ENCODE assay signal across 29 cellular contexts in the genomic region with DNA sequence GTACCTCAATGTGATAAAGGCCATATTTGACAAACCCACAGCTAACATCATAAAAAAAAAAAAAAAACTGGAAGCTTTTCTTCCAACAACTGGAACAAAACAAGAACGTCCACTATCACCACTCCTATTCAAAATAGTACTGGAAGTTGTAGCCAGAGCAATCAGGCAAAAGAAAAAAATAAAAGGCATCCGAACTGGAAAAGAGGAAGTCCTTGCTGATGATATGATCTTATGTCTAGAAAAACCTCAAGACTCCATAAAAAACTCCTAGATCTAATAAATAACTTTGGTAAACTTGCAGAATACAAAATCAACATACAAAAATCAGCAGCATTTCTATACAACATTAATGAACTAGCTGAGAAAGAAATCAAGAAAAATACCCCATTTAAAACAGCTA.
"Had no signal": no experiment of that assay in that cellular context is flagged by ENCODE, and none has a peak within 500 bp of the region (broad histone marks: within the 10 kb centered on the region; RNA-seq: fewer than 3 reads in every experiment).

No MANE protein-coding gene starts in this region.

- H3K27me3 Mint-ChIP-seq: activated CD4-positive, alpha-beta memory T cell treated with anti-CD3 and anti-CD28 coated beads, Interleukin-2, amount 10 ng/mL, durations not matched to agents 7 days and 5 days; activated CD4-positive, alpha-beta T cell treated with anti-CD3 and anti-CD28 coated beads for 36 hours; activated naive CD8-positive, alpha-beta T cell; IgD-negative memory B cell had no signal

- H3K27ac Mint-ChIP-seq: activated CD4-positive, alpha-beta memory T cell treated with anti-CD3 and anti-CD28 coated beads, Interleukin-2, amount 10 ng/mL, durations not matched to agents 7 days and 5 days; activated CD4-positive, alpha-beta T cell treated with anti-CD3 and anti-CD28 coated beads for 36 hours; activated naive CD4-positive, alpha-beta T cell treated with anti-CD3 and anti-CD28 coated beads for 36 hours; activated naive CD8-positive, alpha-beta T cell; activated T-helper 17 cell treated with anti-CD3 and anti-CD28 coated beads, Interleukin-2, amount 50 U/mL, for 72 hours; IgD-negative memory B cell; T-helper 1 cell treated with Interleukin-12 subunit alpha and Interleukin-12 subunit beta and Interleukin-4 antibody, amounts not matched to agents 30 μg/mL and 1 μg/mL, for 36 hours had no signal

- H3K27me3 ChIP-seq: brain microvascular endothelial cell, cardiac muscle cell, SJSA1 had no signal

- H3K9me3 Mint-ChIP-seq: activated CD4-positive, alpha-beta memory T cell treated with anti-CD3 and anti-CD28 coated beads, Interleukin-2, amount 10 ng/mL, durations not matched to agents 7 days and 5 days; activated naive CD4-positive, alpha-beta T cell treated with anti-CD3 and anti-CD28 coated beads for 36 hours; activated T-helper 17 cell treated with anti-CD3 and anti-CD28 coated beads, Interleukin-2, amount 50 U/mL, for 72 hours; IgD-negative memory B cell; T-helper 1 cell treated with Interleukin-12 subunit alpha and Interleukin-12 subunit beta and Interleukin-4 antibody, amounts not matched to agents 30 μg/mL and 1 μg/mL, for 36 hours had no signal

- H3K4me3 Mint-ChIP-seq: activated CD4-positive, alpha-beta memory T cell treated with anti-CD3 and anti-CD28 coated beads, Interleukin-2, amount 10 ng/mL, durations not matched to agents 7 days and 5 days; activated CD4-positive, alpha-beta T cell treated with anti-CD3 and anti-CD28 coated beads for 36 hours; activated naive CD4-positive, alpha-beta T cell treated with anti-CD3 and anti-CD28 coated beads for 36 hours; activated naive CD8-positive, alpha-beta T cell; activated T-helper 17 cell treated with anti-CD3 and anti-CD28 coated beads, Interleukin-2, amount 50 U/mL, for 72 hours; IgD-negative memory B cell; T-helper 1 cell treated with Interleukin-12 subunit alpha and Interleukin-12 subunit beta and Interleukin-4 antibody, amounts not matched to agents 30 μg/mL and 1 μg/mL, for 36 hours had no signal

- H3K4me1 Mint-ChIP-seq: activated CD4-positive, alpha-beta memory T cell treated with anti-CD3 and anti-CD28 coated beads, Interleukin-2, amount 10 ng/mL, durations not matched to agents 7 days and 5 days; activated CD4-positive, alpha-beta T cell treated with anti-CD3 and anti-CD28 coated beads for 36 hours; activated T-helper 17 cell treated with anti-CD3 and anti-CD28 coated beads, Interleukin-2, amount 50 U/mL, for 72 hours; IgD-negative memory B cell had no signal

- H3K4me1 ChIP-seq: SJSA1 had no signal

- H3K36me3 Mint-ChIP-seq: activated naive CD8-positive, alpha-beta T cell; IgD-negative memory B cell had no signal

- ATAC-seq: activated CD4-positive, alpha-beta T cell treated with anti-CD3 and anti-CD28 coated beads for 36 hours; activated T-helper 17 cell treated with anti-CD3 and anti-CD28 coated beads, Interleukin-2, amount 50 U/mL, for 72 hours; Panc1; Right ventricle myocardium inferior; SK-N-SH treated with all-trans-retinoic acid at 6 μM for 48 hours had no signal

- DNase-seq: activated CD4-positive, alpha-beta memory T cell treated with anti-CD3 and anti-CD28 coated beads, Interleukin-2, amount 10 ng/mL, durations not matched to agents 7 days and 5 days; activated CD4-positive, alpha-beta T cell treated with anti-CD3 and anti-CD28 coated beads for 36 hours; activated CD4-positive, alpha-beta T cell treated with anti-CD3 and anti-CD28 coated beads, Interleukin-2, amount 50 U/mL, for 1 hour; activated gamma-delta T cell; activated naive CD4-positive, alpha-beta T cell treated with anti-CD3 and anti-CD28 coated beads for 36 hours; activated T-cell treated with anti-CD3 and anti-CD28 coated beads for 4 hours; activated T-cell treated with anti-CD3 and anti-CD28 coated beads, Interleukin-2, amount 50 U/mL, for 48 hours; amygdala; brain microvascular endothelial cell; MV-4-11; NCI-H1105; NCI-H1436; NCI-H1694 treated with DMSO at 0.1 percent for 48 hours; NCI-H2029 treated with DMSO at 0.1 percent for 48 hours; NCI-H345; NCI-H510A; NCI-H526 treated with DMSO at 0.1 percent for 48 hours; NCI-H82; RPMI8226; WERI-Rb-1 had no signal

- H3K9me3 ChIP-seq: SJSA1 had no signal

- H3K36me3 ChIP-seq: brain microvascular endothelial cell, cardiac muscle cell, SJSA1, WERI-Rb-1 had no signal

- H3K4me3 ChIP-seq: cardiac muscle cell, SJSA1 had no signal

- H3K27ac ChIP-seq: brain microvascular endothelial cell, cardiac muscle cell, SJSA1, WERI-Rb-1 had no signal
